In genomic region chr1:59412705-59413326, GRCh38 we compare ENCODE assay signal across 16 cellular contexts.
DNase-seq lines count a peak whose midpoint lies in the region; ATAC-seq and TF ChIP-seq lines count a peak whose summit lies in the region.
"Had no signal": no experiment of that assay in that cellular context is flagged by ENCODE, and none has a peak within 500 bp of the region (broad histone marks: within the 10 kb centered on the region; RNA-seq: fewer than 3 reads in every experiment).

No MANE protein-coding gene starts in this region.

- H3K4me1 ChIP-seq in OCI-LY3 (ENCODE audit: low read length) (peaks cover 11% of the 10 kb centered on the region), psoas muscle (peaks cover 71% of the 10 kb centered on the region)
- H3K4me1 ChIP-seq: colonic mucosa had no signal

- no peak overlapping the region for H3K27ac ChIP-seq in OCI-LY3 (ENCODE audit: low read length)
- peak overlapping the region; percentile 69 for H3K27ac ChIP-seq in psoas muscle
- H3K27ac ChIP-seq: colonic mucosa had no signal

- intact Hi-C loops in psoas muscle (cut with DNase I) = loop anchor here in 1 of 2 donors (5.0 kb wide), 1 partner anchor 104 kb away; no protein-coding TSS in a partner anchor

- ATAC-seq in GM18511 (IDR thresholded peaks at IDR 0.05; ENCODE audit: unreplicated experiment) (peak; percentile 67), HG03139 (IDR thresholded peaks at IDR 0.05; ENCODE audit: unreplicated experiment) (peak; percentile 62), psoas muscle (peak in 3 of 4 donors; percentile 58 to 78 (median 60)), HG03442 (IDR thresholded peaks at IDR 0.05; ENCODE audit: unreplicated experiment) (no peak), HG03520 (IDR thresholded peaks at IDR 0.05; ENCODE audit: unreplicated experiment) (no peak)
- ATAC-seq in activated CD8-positive, alpha-beta memory T cell treated with anti-CD3 and anti-CD28 coated beads, Interleukin-2, amount 10 ng/mL, durations not matched to agents 7 days and 5 days = no peak
- ATAC-seq: activated CD8-positive, alpha-beta T cell treated with anti-CD3 and anti-CD28 coated beads for 36 hours had no signal

- no peak overlapping the region for H2AFZ ChIP-seq in OCI-LY3 (ENCODE audit: low read depth, low read length)

- no peak overlapping the region for H3K4me3 Mint-ChIP-seq in activated CD8-positive, alpha-beta memory T cell treated with anti-CD3 and anti-CD28 coated beads, Interleukin-2, amount 10 ng/mL, durations not matched to agents 7 days and 5 days
- H3K4me3 Mint-ChIP-seq: activated CD8-positive, alpha-beta T cell treated with anti-CD3 and anti-CD28 coated beads for 36 hours had no signal

- no peaks in the 10 kb centered on the region for H3K27me3 Mint-ChIP-seq in activated CD8-positive, alpha-beta memory T cell treated with anti-CD3 and anti-CD28 coated beads, Interleukin-2, amount 10 ng/mL, durations not matched to agents 7 days and 5 days
- H3K27me3 Mint-ChIP-seq: activated CD8-positive, alpha-beta T cell treated with anti-CD3 and anti-CD28 coated beads for 36 hours had no signal

- CTCF ChIA-PET in activated CD8-positive, alpha-beta memory T cell treated with anti-CD3 and anti-CD28 coated beads, Interleukin-2, amount 10 ng/mL, durations not matched to agents 7 days and 5 days (lab: Charles Lee) = no interaction called here

- no peaks in the 10 kb centered on the region for H3K36me3 ChIP-seq in OCI-LY3 (replicated peaks; ENCODE audit: low read depth, low read length)
- no peaks in the 10 kb centered on the region for H3K36me3 ChIP-seq in psoas muscle (ENCODE audit: insufficient read depth in 1 of 2, low read depth in 1 of 2)
- H3K36me3 ChIP-seq: colonic mucosa had no signal

- no peak overlapping the region for H3K9ac ChIP-seq in OCI-LY3 (ENCODE audit: low read length)

- no peaks in the 10 kb centered on the region for H3K79me2 ChIP-seq in OCI-LY3 (ENCODE audit: low read length)

- H3K27ac Mint-ChIP-seq in activated CD8-positive, alpha-beta memory T cell treated with anti-CD3 and anti-CD28 coated beads, Interleukin-2, amount 10 ng/mL, durations not matched to agents 7 days and 5 days = no peak overlapping the region
- H3K27ac Mint-ChIP-seq: activated CD8-positive, alpha-beta T cell treated with anti-CD3 and anti-CD28 coated beads for 36 hours; activated T-helper 2 cell treated with anti-CD3 and anti-CD28 coated beads, Interferon-gamma antibody, Interleukin-2, Interleukin-4, amounts not matched to agents 10 μg/mL and 5 μg/mL and 100 μg/mL, durations not matched to agents 14 hours and 24 hours and 36 hours had no signal

- WGBS in psoas muscle, 3 donors = 34 to 55% (median 34%) methylated on average over 2 of the region's 2 CpGs

- H3K27me3 ChIP-seq in OCI-LY3 (ENCODE audit: low read depth, low read length) (no peaks in the 10 kb centered on the region), psoas muscle (ENCODE audit: insufficient read depth in 3 of 3, low read length in 2 of 3) (no peaks in the 10 kb centered on the region)
- H3K27me3 ChIP-seq: colonic mucosa had no signal

- peaks cover 15% of the 10 kb centered on the region for H3K4me1 Mint-ChIP-seq in activated CD8-positive, alpha-beta memory T cell treated with anti-CD3 and anti-CD28 coated beads, Interleukin-2, amount 10 ng/mL, durations not matched to agents 7 days and 5 days

- peaks cover 2% of the 10 kb centered on the region for H3K36me3 Mint-ChIP-seq in activated CD8-positive, alpha-beta memory T cell treated with anti-CD3 and anti-CD28 coated beads, Interleukin-2, amount 10 ng/mL, durations not matched to agents 7 days and 5 days

- DNase-seq in psoas muscle (no peak), NCI-H187 treated with DMSO at 0.1 percent for 48 hours (lab: John Stamatoyannopoulos, UW) (no peak)
- DNase-seq in activated CD8-positive, alpha-beta memory T cell treated with anti-CD3 and anti-CD28 coated beads, Interleukin-2, amount 10 ng/mL, durations not matched to agents 7 days and 5 days = no peak
- DNase-seq: activated CD8-positive, alpha-beta T cell treated with anti-CD3 and anti-CD28 coated beads for 36 hours; aorta; colonic mucosa; DMS53; islet precursor cell; NCI-H526 treated with DMSO at 0.1 percent for 48 hours; Right ventricle myocardium superior had no signal

- H3K9me3 ChIP-seq in OCI-LY3 (ENCODE audit: insufficient read depth, low read length) (no peaks in the 10 kb centered on the region), psoas muscle (no peaks in the 10 kb centered on the region)
- H3K9me3 ChIP-seq: colonic mucosa had no signal

- TF ChIP-seq CTCF in OCI-LY3 (IDR thresholded peaks at IDR 0.05; ENCODE audit: low read depth, low read length) = no peak
- TF ChIP-seq CTCF in psoas muscle (IDR thresholded peaks at IDR 0.05) = no peak

- peaks cover 2% of the 10 kb centered on the region for H3K9me3 Mint-ChIP-seq in activated CD8-positive, alpha-beta memory T cell treated with anti-CD3 and anti-CD28 coated beads, Interleukin-2, amount 10 ng/mL, durations not matched to agents 7 days and 5 days (ENCODE audit: low read depth)
- H3K9me3 Mint-ChIP-seq: activated CD8-positive, alpha-beta T cell treated with anti-CD3 and anti-CD28 coated beads for 36 hours; activated T-helper 2 cell treated with anti-CD3 and anti-CD28 coated beads, Interferon-gamma antibody, Interleukin-2, Interleukin-4, amounts not matched to agents 10 μg/mL and 5 μg/mL and 100 μg/mL, durations not matched to agents 14 hours and 24 hours and 36 hours had no signal

- no peaks in the 10 kb centered on the region for H4K20me1 ChIP-seq in OCI-LY3 (ENCODE audit: insufficient read depth, low read length)

- H3K4me3 ChIP-seq in OCI-LY3 (ENCODE audit: low read length) (no peak overlapping the region), psoas muscle (no peak overlapping the region)
- H3K4me3 ChIP-seq: colonic mucosa had no signal

- H3K4me2 ChIP-seq in OCI-LY3 (ENCODE audit: low read length) = peak overlapping the region; percentile 43

Comparison
In these comparisons a context has a peak if more than half of its experiments do, and no peak if none do; other contexts are left out.
1. ATAC-seq: peak in GM18511 (single experiment), HG03139 (single experiment) and psoas muscle (3 of 4); none in HG03442 (single experiment), HG03520 (single experiment) and activated CD8-positive, alpha-beta memory T cell treated with anti-CD3 and anti-CD28 coated beads, Interleukin-2, amount 10 ng/mL, durations not matched to agents 7 days and 5 days (single experiment).